ENCODE assay signal across 35 cellular contexts in genomic region chr11:119639642-119640205, GRCh38.
"Had no signal": no experiment of that assay in that cellular context is flagged by ENCODE, and none has a peak within 500 bp of the region (broad histone marks: within the 10 kb centered on the region; RNA-seq: fewer than 3 reads in every experiment).

No MANE protein-coding gene starts in this region.

- DNase-seq: activated CD4-positive, alpha-beta memory T cell treated with anti-CD3 and anti-CD28 coated beads for 36 hours; activated CD4-positive, alpha-beta T cell treated with anti-CD3 and anti-CD28 coated beads for 4 hours; activated CD4-positive, alpha-beta T cell treated with anti-CD3 and anti-CD28 coated beads, Interleukin-2, amount 50 U/mL, for 1 hour; activated CD8-positive, alpha-beta memory T cell treated with anti-CD3 and anti-CD28 coated beads for 24 hours; activated CD8-positive, alpha-beta memory T cell treated with anti-CD3 and anti-CD28 coated beads, Interleukin-2, amount 10 ng/mL, durations not matched to agents 7 days and 5 days; activated CD8-positive, alpha-beta memory T cell treated with anti-CD3 and anti-CD28 coated beads, Interleukin-2, amount 50 U/mL, for 48 hours; activated gamma-delta T cell; activated naive CD4-positive, alpha-beta T cell treated with anti-CD3 and anti-CD28 coated beads for 36 hours; activated T-cell treated with anti-CD3 and anti-CD28 coated beads, Interleukin-2, amount 50 U/mL, for 48 hours; anterior cingulate cortex; caudate nucleus; cerebellar nuclear complex; NCI-H1092 treated with DMSO at 0.1 percent for 48 hours; NCI-H146; NCI-H187; NCI-H2029 treated with DMSO at 0.1 percent for 48 hours; NCI-H2107; NCI-H2171; NCI-H2227 treated with DMSO at 0.1 percent for 48 hours; NCI-H446; NCI-H510A treated with DMSO at 0.1 percent for 48 hours; NCI-H526 treated with DMSO at 0.1 percent for 48 hours; NCI-H774; PC-3; Peyer's patch; RPMI8226; SW 1271; T-helper 1 cell; T-helper 2 cell; T-helper 9 cell had no signal

- H3K4me2 ChIP-seq: KMS-11 had no signal

- H3K27ac ChIP-seq: KMS-11, Peyer's patch, VCaP had no signal

- H3K4me3 ChIP-seq: Peyer's patch had no signal

- H3K9me3 ChIP-seq: Peyer's patch had no signal

- H3K36me3 Mint-ChIP-seq: activated CD4-positive, alpha-beta memory T cell treated with anti-CD3 and anti-CD28 coated beads for 36 hours; activated CD8-positive, alpha-beta memory T cell treated with anti-CD3 and anti-CD28 coated beads, Interleukin-2, amount 10 ng/mL, durations not matched to agents 7 days and 5 days; activated naive CD4-positive, alpha-beta T cell treated with anti-CD3 and anti-CD28 coated beads, Interleukin-2, amount 50 U/mL, for 72 hours; brain had no signal

- H3K4me3 Mint-ChIP-seq: activated CD4-positive, alpha-beta memory T cell treated with anti-CD3 and anti-CD28 coated beads for 36 hours; activated CD8-positive, alpha-beta memory T cell treated with anti-CD3 and anti-CD28 coated beads, Interleukin-2, amount 10 ng/mL, durations not matched to agents 7 days and 5 days; activated naive CD4-positive, alpha-beta T cell treated with anti-CD3 and anti-CD28 coated beads for 36 hours; brain had no signal

- ATAC-seq: activated CD8-positive, alpha-beta memory T cell treated with anti-CD3 and anti-CD28 coated beads, Interleukin-2, amount 10 ng/mL, durations not matched to agents 7 days and 5 days; activated naive CD4-positive, alpha-beta T cell treated with anti-CD3 and anti-CD28 coated beads, Interleukin-2, amount 50 U/mL, for 72 hours; PC-3 had no signal

- H3K27ac Mint-ChIP-seq: activated CD4-positive, alpha-beta memory T cell treated with anti-CD3 and anti-CD28 coated beads for 36 hours; activated CD8-positive, alpha-beta memory T cell treated with anti-CD3 and anti-CD28 coated beads, Interleukin-2, amount 10 ng/mL, durations not matched to agents 7 days and 5 days; activated naive CD4-positive, alpha-beta T cell treated with anti-CD3 and anti-CD28 coated beads for 36 hours; activated naive CD4-positive, alpha-beta T cell treated with anti-CD3 and anti-CD28 coated beads, Interleukin-2, amount 50 U/mL, for 72 hours; activated T-helper 2 cell treated with anti-CD3 and anti-CD28 coated beads, Interferon-gamma antibody, Interleukin-2, Interleukin-4, amounts not matched to agents 10 μg/mL and 5 μg/mL and 100 μg/mL, durations not matched to agents 14 hours and 24 hours and 36 hours had no signal

- H3K27me3 ChIP-seq: Peyer's patch had no signal

- H3K27me3 Mint-ChIP-seq: activated CD8-positive, alpha-beta memory T cell treated with anti-CD3 and anti-CD28 coated beads, Interleukin-2, amount 10 ng/mL, durations not matched to agents 7 days and 5 days had no signal

- H3K9ac ChIP-seq: KMS-11 had no signal

- H3K4me1 Mint-ChIP-seq: activated CD8-positive, alpha-beta memory T cell treated with anti-CD3 and anti-CD28 coated beads, Interleukin-2, amount 10 ng/mL, durations not matched to agents 7 days and 5 days had no signal

- H3K4me1 ChIP-seq: Peyer's patch had no signal

- H3K9me3 Mint-ChIP-seq: activated CD4-positive, alpha-beta memory T cell treated with anti-CD3 and anti-CD28 coated beads for 36 hours; activated naive CD4-positive, alpha-beta T cell treated with anti-CD3 and anti-CD28 coated beads for 36 hours; activated naive CD4-positive, alpha-beta T cell treated with anti-CD3 and anti-CD28 coated beads, Interleukin-2, amount 50 U/mL, for 72 hours; activated T-helper 2 cell treated with anti-CD3 and anti-CD28 coated beads, Interferon-gamma antibody, Interleukin-2, Interleukin-4, amounts not matched to agents 10 μg/mL and 5 μg/mL and 100 μg/mL, durations not matched to agents 14 hours and 24 hours and 36 hours had no signal

- H3K36me3 ChIP-seq: Peyer's patch had no signal
